8 cellular contexts compared by ENCODE assay signal in genomic region chr3:190811775-190812480, GRCh38. TPM values are rescaled to one million over a fixed set of nuclear protein-coding genes. Genes with fewer than 3 reads are reported as not detected.
DNase-seq lines count a peak whose midpoint lies in the region; ATAC-seq, FAIRE-seq and TF ChIP-seq lines count a peak whose summit lies in the region.

No MANE protein-coding gene starts in this region.

- FAIRE-seq in D721Med (lab: Jason Lieb, UNC), result peak; percentile 56

- POLR2A ChIA-PET in OCI-LY7 (lab: Charles Lee), result interaction anchor here (0.6 to 1.1 kb wide), 3 partner anchors 42 to 286 kb away, joined by 3 to 4 read pairs (median 3); no protein-coding TSS in a partner anchor

- H3K27me3 Mint-ChIP-seq in nephron progenitor cell (ENCODE audit: low read depth, poor library complexity) (peaks cover 7% of the 10 kb centered on the region), natural killer cell (ENCODE audit: low read depth in 2 of 2) (peaks cover 0 to 3% of the 10 kb centered on the region in 2 donors)

- H3K9me3 ChIP-seq in OCI-LY7 (ENCODE audit: low read length), result no peaks in the 10 kb centered on the region

- H3K4me1 Mint-ChIP-seq in nephron progenitor cell (peaks cover 6% of the 10 kb centered on the region), natural killer cell (no peaks in the 10 kb centered on the region)

- intact Hi-C loops in OCI-LY7 (cut with micrococcal nuclease; ENCODE audit: unreplicated experiment), result loop anchor here (1.0 to 10.0 kb wide), 3 partner anchors 111 to 1633 kb away; no protein-coding TSS in a partner anchor
- intact Hi-C loops in natural killer cell (cut with micrococcal nuclease), result no loop called here

- no peaks in the 10 kb centered on the region for H4K20me1 ChIP-seq in OCI-LY7 (ENCODE audit: insufficient read depth, low read length)

- H3K36me3 Mint-ChIP-seq in nephron progenitor cell (ENCODE audit: low read depth) (no peaks in the 10 kb centered on the region), natural killer cell (no peaks in the 10 kb centered on the region)

- CTCF ChIA-PET in OCI-LY7 (lab: Charles Lee; ENCODE audit: unreplicated experiment), result no interaction called here

- peak overlapping the region; percentile 65 for H2AFZ ChIP-seq in OCI-LY7 (ENCODE audit: low read length)

- DNase-seq in D721Med (ENCODE audit: insufficient read length, low spot score), result peak; percentile 10
- peak; percentile 50 for DNase-seq in HK-2 (ENCODE audit: unreplicated experiment)
- peak; percentile 69 for DNase-seq in OCI-LY7 (ENCODE audit: low spot score)
- DNase-seq in ecto neural progenitor cell (ENCODE audit: low spot score), result peak; percentile 62
- DNase-seq in nephron progenitor cell, result peak; percentile 54
- no peak for DNase-seq in natural killer cell
- DNase-seq in activated naive CD4-positive, alpha-beta T cell treated with anti-CD3 and anti-CD28 coated beads, Interleukin-2, amount 50 U/mL, for 16 hours, result no peak

- no peak overlapping the region for H3K4me3 Mint-ChIP-seq in nephron progenitor cell
- no peak overlapping the region for H3K4me3 Mint-ChIP-seq in natural killer cell

- no peaks in the 10 kb centered on the region for H3K79me2 ChIP-seq in OCI-LY7 (ENCODE audit: insufficient read depth, low read depth, low read length)

- BruUV-seq in OCI-LY7 (replicated peaks; lab: Mats Ljungman, UMichigan), result no TSS peak

- H3K4me1 ChIP-seq in OCI-LY7 (ENCODE audit: insufficient read depth, low read length, poor library complexity, severe bottlenecking), result no peaks in the 10 kb centered on the region

- peak; percentile 58 for ATAC-seq in GM19397 (IDR thresholded peaks at IDR 0.05; ENCODE audit: unreplicated experiment)
- no peak for ATAC-seq in natural killer cell

- peak overlapping the region; percentile 10 for H3K4me3 ChIP-seq in OCI-LY7 (ENCODE audit: low read depth, low read length, poor library complexity, severe bottlenecking)

- H3K9me3 Mint-ChIP-seq in nephron progenitor cell (peaks cover 3% of the 10 kb centered on the region), natural killer cell (peaks cover under 1 to 3% of the 10 kb centered on the region in 2 donors)

- no peak overlapping the region for H3K27ac ChIP-seq in OCI-LY7 (ENCODE audit: low read depth, low read length, poor library complexity, severe bottlenecking)

- TF ChIP-seq CTCF in D721Med (IDR thresholded peaks at IDR 0.05; ENCODE audit: insufficient read depth, missing control alignments), result peak; percentile 87
- TF ChIP-seq CTCF in OCI-LY7 (conservative IDR thresholded peaks at IDR 0.05; ENCODE audit: low read length), result peak; percentile 93
- TF ChIP-seq CTCF in nephron progenitor cell (IDR thresholded peaks at IDR 0.05), result peak; percentile 75
- no peak for TF ChIP-seq CTCF in natural killer cell (IDR thresholded peaks at IDR 0.05)

- no peaks in the 10 kb centered on the region for H3K36me3 ChIP-seq in OCI-LY7 (ENCODE audit: insufficient read depth, low read length)

- H3K4me2 ChIP-seq in OCI-LY7 (ENCODE audit: low read length), result 0 out of 2 replicates have a peak overlapping the region, but pooled peaks have one; percentile 26

- H3K27ac Mint-ChIP-seq in nephron progenitor cell (no peak overlapping the region), natural killer cell (no peak overlapping the region)

- no peaks in the 10 kb centered on the region for H3K9me2 ChIP-seq in OCI-LY7 (ENCODE audit: insufficient read depth, low read length)

RNA-seq across cellular contexts. Expression of gene GMNC, which starts 50.6 kb away (rescaled TPM):
- total RNA-seq in OCI-LY7 (2014; rRNA removed; shearing (Covaris generic)), result not detected in 2 replicates
- total RNA-seq in OCI-LY7 (2022), result not detected in 2 replicates
- total RNA-seq in natural killer cell, result not detected

Comparison
In these comparisons a context has a peak if more than half of its experiments do, and no peak if none do; other contexts are left out.
1. DNase-seq: peak in D721Med (single experiment), HK-2 (single experiment), OCI-LY7 (single experiment), ecto neural progenitor cell (single experiment) and nephron progenitor cell (single experiment); none in natural killer cell (single experiment) and activated naive CD4-positive, alpha-beta T cell treated with anti-CD3 and anti-CD28 coated beads, Interleukin-2, amount 50 U/mL, for 16 hours (single experiment).